In genomic region chr6:166626177-166627038, GRCh38 we compare ENCODE assay signal across 8 cellular contexts. TPM values are rescaled to one million over a fixed set of nuclear protein-coding genes. Genes with fewer than 3 reads are reported as not detected.
DNase-seq lines count a peak whose midpoint lies in the region; ATAC-seq and TF ChIP-seq lines count a peak whose summit lies in the region.

No MANE protein-coding gene starts in this region.

- no peaks in the 10 kb centered on the region for H3K27me3 Mint-ChIP-seq in chondrocyte (ENCODE audit: low read depth)

- peak overlapping the region; percentile 88 for H3K4me3 Mint-ChIP-seq in chondrocyte (ENCODE audit: unreplicated experiment)

- peak; percentile 27 for DNase-seq in NCI-H82 (lab: John Stamatoyannopoulos, UW)
- no peak for DNase-seq in NCI-H82 treated with DMSO at 0.1 percent for 48 hours (lab: John Stamatoyannopoulos, UW; ENCODE audit: unreplicated experiment)
- peak; percentile 1 for DNase-seq in HK-2 (ENCODE audit: unreplicated experiment)
- peak in 4 of 5 experiments; percentile 2 to 36 (median 8) for DNase-seq in T-helper 2 cell
- DNase-seq in chondrocyte (ENCODE audit: low spot score), result no peak
- peak in 1 of 2 donors; percentile 87 for DNase-seq in left lung
- DNase-seq in stimulated activated CD4-positive, alpha-beta T cell treated with anti-CD3 and anti-CD28 coated beads, TNF-alpha, amount 100 ng/mL, for 4 hours (ENCODE audit: low read depth in 3 of 3), result peak in 2 of 3 experiments; percentile 13 to 16
- DNase-seq in NCI-H2107 (lab: John Stamatoyannopoulos, UW), result no peak

- H3K27ac ChIP-seq in left lung, result peak overlapping the region; percentile 84 to 86

- H3K4me1 Mint-ChIP-seq in chondrocyte (ENCODE audit: low read depth), result peaks cover 57% of the 10 kb centered on the region

- intact Hi-C loops in left lung (cut with DNase I), result no loop called here

- no peaks in the 10 kb centered on the region for H3K36me3 Mint-ChIP-seq in chondrocyte (ENCODE audit: low read depth)

- peaks cover 7 to 58% of the 10 kb centered on the region in 2 donors for H3K4me1 ChIP-seq in left lung

- H3K4me3 ChIP-seq in left lung, result peak overlapping the region; percentile 87 to 90

- H3K27ac Mint-ChIP-seq in chondrocyte (ENCODE audit: unreplicated experiment), result peak overlapping the region; percentile 95

- H3K9me3 Mint-ChIP-seq in chondrocyte (ENCODE audit: low read depth), result no peaks in the 10 kb centered on the region

- ATAC-seq in left lung, result peak; percentile 0

- no peak for TF ChIP-seq CTCF in chondrocyte (IDR thresholded peaks at IDR 0.05)
- no peak for TF ChIP-seq CTCF in left lung (IDR thresholded peaks at IDR 0.05)

- H3K27me3 ChIP-seq in left lung, result peaks cover 0 to 16% of the 10 kb centered on the region in 2 donors

- no peaks in the 10 kb centered on the region for H3K36me3 ChIP-seq in left lung

- no peaks in the 10 kb centered on the region for H3K9me3 ChIP-seq in left lung

RNA-seq across cellular contexts. Expression of gene RPS6KA2, which starts 0.6 kb away (rescaled TPM):
- total RNA-seq in chondrocyte (124 to 147 TPM (median 127 TPM) in 3 replicates), left lung (100 to 1,000 TPM; 126 to 160 TPM)

RNA-seq across cellular contexts. Expression of gene RAMACL, which starts 39.9 kb away (rescaled TPM):
- total RNA-seq in chondrocyte (1.7 to 4.8 TPM (median 2.4 TPM) in 3 replicates), left lung (1 to 10 TPM; 3.2 to 6.0 TPM)

Comparison
In these comparisons a context has a peak if more than half of its experiments do, and no peak if none do; other contexts are left out.
1. DNase-seq: peak in NCI-H82 (single experiment), HK-2 (single experiment), T-helper 2 cell (4 of 5) and stimulated activated CD4-positive, alpha-beta T cell treated with anti-CD3 and anti-CD28 coated beads, TNF-alpha, amount 100 ng/mL, for 4 hours (2 of 3); none in NCI-H82 treated with DMSO at 0.1 percent for 48 hours (single experiment), chondrocyte (single experiment) and NCI-H2107 (single experiment).